16 cellular contexts compared by ENCODE assay signal in the genomic region with DNA sequence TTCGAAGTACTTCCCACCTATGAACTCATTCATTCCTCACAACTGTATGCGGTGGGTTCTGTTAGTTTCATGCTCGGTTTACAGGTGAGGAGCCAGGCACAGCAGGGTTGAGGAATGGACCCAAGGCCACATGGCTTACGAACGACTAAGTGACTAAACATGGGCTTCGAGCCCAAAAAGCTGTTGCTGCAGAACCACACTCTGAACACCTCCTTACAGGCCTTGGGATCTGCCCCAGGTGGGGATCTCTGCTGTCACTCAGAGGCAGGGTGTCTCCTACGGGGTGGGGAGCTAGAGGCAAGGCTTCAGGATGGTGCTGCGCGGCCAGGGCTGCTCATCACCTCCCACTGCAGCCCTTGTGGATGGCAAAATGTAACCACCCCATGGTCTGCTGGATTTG.
DNase-seq lines count a peak whose midpoint lies in the region; ATAC-seq and TF ChIP-seq lines count a peak whose summit lies in the region.
"Had no signal": no experiment of that assay in that cellular context is flagged by ENCODE, and none has a peak within 500 bp of the region (broad histone marks: within the 10 kb centered on the region; RNA-seq: fewer than 3 reads in every experiment).

No MANE protein-coding gene starts in this region.

- POLR2A ChIA-PET in OCI-LY7 (lab: Charles Lee): no interaction called here

- H3K4me1 Mint-ChIP-seq in activated CD8-positive, alpha-beta memory T cell treated with anti-CD3 and anti-CD28 coated beads, Interleukin-2, amount 10 ng/mL, durations not matched to agents 7 days and 5 days: no peaks in the 10 kb centered on the region
- peaks cover 18% of the 10 kb centered on the region for H3K4me1 Mint-ChIP-seq in progenitor cell of endocrine pancreas (ENCODE audit: low read depth)
- H3K4me1 Mint-ChIP-seq: B cell had no signal

- no TSS peak for BruUV-seq in OCI-LY7 (replicated peaks; lab: Mats Ljungman, UMichigan)

- no peaks in the 10 kb centered on the region for H3K27me3 Mint-ChIP-seq in activated CD8-positive, alpha-beta memory T cell treated with anti-CD3 and anti-CD28 coated beads, Interleukin-2, amount 10 ng/mL, durations not matched to agents 7 days and 5 days
- no peaks in the 10 kb centered on the region for H3K27me3 Mint-ChIP-seq in progenitor cell of endocrine pancreas
- H3K27me3 Mint-ChIP-seq: B cell had no signal

- H3K27ac Mint-ChIP-seq in activated CD8-positive, alpha-beta memory T cell treated with anti-CD3 and anti-CD28 coated beads, Interleukin-2, amount 10 ng/mL, durations not matched to agents 7 days and 5 days: no peak overlapping the region
- peak overlapping the region; percentile 50 for H3K27ac Mint-ChIP-seq in progenitor cell of endocrine pancreas
- H3K27ac Mint-ChIP-seq: B cell; CD8-positive, alpha-beta T cell; HFFc6 had no signal

- H3K4me3 Mint-ChIP-seq in activated CD8-positive, alpha-beta memory T cell treated with anti-CD3 and anti-CD28 coated beads, Interleukin-2, amount 10 ng/mL, durations not matched to agents 7 days and 5 days: no peak overlapping the region
- H3K4me3 Mint-ChIP-seq in progenitor cell of endocrine pancreas (ENCODE audit: low read depth): no peak overlapping the region
- H3K4me3 Mint-ChIP-seq: B cell; CD8-positive, alpha-beta T cell; HFFc6 had no signal

- intact Hi-C loops in OCI-LY7 (cut with micrococcal nuclease; ENCODE audit: unreplicated experiment): no loop called here

- no peak overlapping the region for H2AFZ ChIP-seq in OCI-LY7 (ENCODE audit: low read length)

- no peak overlapping the region for H3K4me3 ChIP-seq in OCI-LY7 (ENCODE audit: low read depth, low read length, poor library complexity, severe bottlenecking)
- H3K4me3 ChIP-seq: BLaER1 treated with 17β-estradiol and CSF1 and Interleukin-3, amounts not matched to agents 10 nM and 100 nM had no signal

- no peaks in the 10 kb centered on the region for H3K9me3 Mint-ChIP-seq in activated CD8-positive, alpha-beta memory T cell treated with anti-CD3 and anti-CD28 coated beads, Interleukin-2, amount 10 ng/mL, durations not matched to agents 7 days and 5 days (ENCODE audit: low read depth)
- H3K9me3 Mint-ChIP-seq in progenitor cell of endocrine pancreas (ENCODE audit: low read depth): peaks cover 2% of the 10 kb centered on the region
- H3K9me3 Mint-ChIP-seq: CD8-positive, alpha-beta T cell; HFFc6 had no signal

- no peaks in the 10 kb centered on the region for H3K79me2 ChIP-seq in OCI-LY7 (ENCODE audit: insufficient read depth, low read depth, low read length)

- H3K4me1 ChIP-seq in OCI-LY7 (ENCODE audit: insufficient read depth, low read length, poor library complexity, severe bottlenecking): no peaks in the 10 kb centered on the region
- H3K4me1 ChIP-seq: BLaER1 treated with 17β-estradiol and CSF1 and Interleukin-3, amounts not matched to agents 10 nM and 100 nM had no signal

- H3K36me3 Mint-ChIP-seq in activated CD8-positive, alpha-beta memory T cell treated with anti-CD3 and anti-CD28 coated beads, Interleukin-2, amount 10 ng/mL, durations not matched to agents 7 days and 5 days: peaks cover 10% of the 10 kb centered on the region
- peaks cover 19% of the 10 kb centered on the region for H3K36me3 Mint-ChIP-seq in progenitor cell of endocrine pancreas (ENCODE audit: insufficient read depth)

- H3K27ac ChIP-seq in OCI-LY7 (ENCODE audit: low read depth, low read length, poor library complexity, severe bottlenecking): no peak overlapping the region
- H3K27ac ChIP-seq: BLaER1 treated with 17β-estradiol and CSF1 and Interleukin-3, amounts not matched to agents 10 nM and 100 nM; HL-60 had no signal

- TF ChIP-seq CTCF in progenitor cell of endocrine pancreas (IDR thresholded peaks at IDR 0.05; ENCODE audit: unreplicated experiment) (no peak), GM20000 (IDR thresholded peaks at IDR 0.05; ENCODE audit: extremely low read depth, missing control alignments) (no peak), OCI-LY7 (conservative IDR thresholded peaks at IDR 0.05; ENCODE audit: low read length) (no peak)

- no peak for ATAC-seq in activated CD8-positive, alpha-beta memory T cell treated with anti-CD3 and anti-CD28 coated beads, Interleukin-2, amount 10 ng/mL, durations not matched to agents 7 days and 5 days
- ATAC-seq: CD8-positive, alpha-beta T cell; HCT116 had no signal

- H3K36me3 ChIP-seq in OCI-LY7 (ENCODE audit: insufficient read depth, low read length): no peaks in the 10 kb centered on the region

- no peak overlapping the region for H3K4me2 ChIP-seq in OCI-LY7 (ENCODE audit: low read length)
- H3K4me2 ChIP-seq: BLaER1 treated with 17β-estradiol and CSF1 and Interleukin-3, amounts not matched to agents 10 nM and 100 nM had no signal

- CTCF ChIA-PET in activated CD8-positive, alpha-beta memory T cell treated with anti-CD3 and anti-CD28 coated beads, Interleukin-2, amount 10 ng/mL, durations not matched to agents 7 days and 5 days (lab: Charles Lee): no interaction called here
- CTCF ChIA-PET in OCI-LY7 (lab: Charles Lee; ENCODE audit: unreplicated experiment): no interaction called here

- DNase-seq in activated CD8-positive, alpha-beta memory T cell treated with anti-CD3 and anti-CD28 coated beads, Interleukin-2, amount 10 ng/mL, durations not matched to agents 7 days and 5 days: peak; percentile 21
- DNase-seq in activated CD8-positive, alpha-beta memory T cell treated with anti-CD3 and anti-CD28 coated beads, Interleukin-2, amount 50 U/mL, for 4 hours: no peak
- DNase-seq in ecto neural progenitor cell (ENCODE audit: low spot score) (peak; percentile 29), progenitor cell of endocrine pancreas (ENCODE audit: low spot score, unreplicated experiment) (no peak), GM20000 (ENCODE audit: low spot score) (no peak), OCI-LY7 (ENCODE audit: low spot score) (no peak)
- DNase-seq: Calu3, GOT3, H7, HFFc6, IMR-90 had no signal

- H3K9me2 ChIP-seq in OCI-LY7 (ENCODE audit: insufficient read depth, low read length): no peaks in the 10 kb centered on the region

- no peaks in the 10 kb centered on the region for H4K20me1 ChIP-seq in OCI-LY7 (ENCODE audit: insufficient read depth, low read length)
- H4K20me1 ChIP-seq: BLaER1 treated with 17β-estradiol and CSF1 and Interleukin-3, amounts not matched to agents 10 nM and 100 nM had no signal

- no peaks in the 10 kb centered on the region for H3K9me3 ChIP-seq in OCI-LY7 (ENCODE audit: low read length)

Comparison
In these comparisons a context has a peak if more than half of its experiments do, and no peak if none do; other contexts are left out.
1. DNase-seq: peak in activated CD8-positive, alpha-beta memory T cell treated with anti-CD3 and anti-CD28 coated beads, Interleukin-2, amount 10 ng/mL, durations not matched to agents 7 days and 5 days (single experiment) and ecto neural progenitor cell (single experiment); none in activated CD8-positive, alpha-beta memory T cell treated with anti-CD3 and anti-CD28 coated beads, Interleukin-2, amount 50 U/mL, for 4 hours (single experiment), progenitor cell of endocrine pancreas (single experiment), GM20000 (single experiment) and OCI-LY7 (single experiment).